1 cellular context compared by ENCODE assay signal in the genomic region with DNA sequence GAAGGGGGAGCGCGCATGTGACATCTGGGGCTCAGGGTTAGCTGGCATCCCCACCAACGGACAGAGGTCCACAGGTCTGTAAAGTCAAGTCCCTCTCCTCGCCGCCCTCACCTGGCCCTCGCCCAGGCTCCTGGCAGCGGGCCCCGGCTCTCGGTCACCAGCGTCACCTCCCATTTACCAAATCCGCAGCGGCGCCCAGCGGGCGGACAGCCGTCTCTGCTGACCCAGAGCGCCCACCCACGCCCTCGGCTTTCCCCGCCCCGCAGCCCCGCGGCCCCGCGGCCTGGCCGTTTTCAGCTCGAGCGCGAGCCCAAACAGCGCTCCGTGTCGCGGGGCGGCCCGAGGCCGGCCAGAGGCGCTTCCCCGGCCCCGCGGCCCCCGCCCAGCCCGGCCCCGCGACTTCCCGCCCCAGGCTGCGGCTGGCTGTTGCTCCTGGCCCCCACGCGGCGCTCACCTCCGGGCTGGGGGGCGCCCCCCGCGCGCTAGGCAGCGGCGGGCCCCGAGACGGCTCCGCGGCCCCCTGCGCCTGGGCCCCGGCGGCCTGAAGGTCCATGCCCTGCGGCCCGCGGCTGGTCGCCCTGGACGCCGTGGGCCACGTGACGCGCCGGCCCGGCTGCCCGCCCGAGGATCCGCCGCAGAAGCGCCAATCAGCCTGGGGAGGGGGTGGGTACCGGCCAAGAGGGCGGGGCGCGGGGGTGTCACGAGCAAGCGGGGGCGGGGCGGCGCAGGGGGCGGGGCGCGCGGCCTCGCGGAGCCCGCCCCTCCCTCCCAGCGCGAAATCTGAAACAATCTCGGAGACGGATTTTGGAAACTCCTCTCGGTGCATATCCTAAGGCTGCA.
TF ChIP-seq lines count a peak whose summit lies in the region.

Gene COPRS (minus strand): TSS at position 598 of the 840 bp plus-strand sequence. CDS start 45 bp downstream, at position 553.

TF ChIP-seq in GM12878, 131 proteins besides CTCF, POLR2A, EP300 and RAD21 (continued from another document):
- TF ChIP-seq PRDM15 (CRISPR knock-in tag; IDR thresholded peaks at IDR 0.05) (no peak), PAX5 (IDR thresholded peaks at IDR 0.05; ENCODE audit: borderline replicate concordance, low read depth, low read length) (no peak), ATF3 (IDR thresholded peaks at IDR 0.05; ENCODE audit: borderline replicate concordance, extremely low read depth, low read depth, low read length) (peak; percentile 61; the same call in 1 of the 2 replicates), NR2C2 (IDR thresholded peaks at IDR 0.05; ENCODE audit: borderline replicate concordance, control insufficient read depth, insufficient read length, low read depth) (no peak), NR2F1 (conservative IDR thresholded peaks at IDR 0.05) (peak; percentile 57; the same call in 1 of the 2 replicates), BHLHE40 (IDR thresholded peaks at IDR 0.05; ENCODE audit: borderline replicate concordance in 1 of 2, low read depth in 2 of 2, low read length in 1 of 2) (peak in 1 of 2 experiments; percentile 81; a peak in 2 of 4 replicates), PBX3 (IDR thresholded peaks at IDR 0.05; ENCODE audit: insufficient replicate concordance, low read depth, low read length) (peak; percentile 57), SMARCA5 (IDR thresholded peaks at IDR 0.05) (0 out of 2 replicates have a peak, but pooled peaks have one; percentile 43)
- TF ChIP-seq, protein P1, sequence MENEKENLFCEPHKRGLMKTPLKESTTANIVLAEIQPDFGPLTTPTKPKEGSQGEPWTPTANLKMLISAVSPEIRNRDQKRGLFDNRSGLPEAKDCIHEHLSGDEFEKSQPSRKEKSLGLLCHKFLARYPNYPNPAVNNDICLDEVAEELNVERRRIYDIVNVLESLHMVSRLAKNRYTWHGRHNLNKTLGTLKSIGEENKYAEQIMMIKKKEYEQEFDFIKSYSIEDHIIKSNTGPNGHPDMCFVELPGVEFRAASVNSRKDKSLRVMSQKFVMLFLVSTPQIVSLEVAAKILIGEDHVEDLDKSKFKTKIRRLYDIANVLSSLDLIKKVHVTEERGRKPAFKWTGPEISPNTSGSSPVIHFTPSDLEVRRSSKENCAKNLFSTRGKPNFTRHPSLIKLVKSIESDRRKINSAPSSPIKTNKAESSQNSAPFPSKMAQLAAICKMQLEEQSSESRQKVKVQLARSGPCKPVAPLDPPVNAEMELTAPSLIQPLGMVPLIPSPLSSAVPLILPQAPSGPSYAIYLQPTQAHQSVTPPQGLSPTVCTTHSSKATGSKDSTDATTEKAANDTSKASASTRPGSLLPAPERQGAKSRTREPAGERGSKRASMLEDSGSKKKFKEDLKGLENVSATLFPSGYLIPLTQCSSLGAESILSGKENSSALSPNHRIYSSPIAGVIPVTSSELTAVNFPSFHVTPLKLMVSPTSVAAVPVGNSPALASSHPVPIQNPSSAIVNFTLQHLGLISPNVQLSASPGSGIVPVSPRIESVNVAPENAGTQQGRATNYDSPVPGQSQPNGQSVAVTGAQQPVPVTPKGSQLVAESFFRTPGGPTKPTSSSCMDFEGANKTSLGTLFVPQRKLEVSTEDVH (IDR thresholded peaks at IDR 0.05; ENCODE audit: low read depth, partially characterized antibody): no peak
- TF ChIP-seq, protein P2, sequence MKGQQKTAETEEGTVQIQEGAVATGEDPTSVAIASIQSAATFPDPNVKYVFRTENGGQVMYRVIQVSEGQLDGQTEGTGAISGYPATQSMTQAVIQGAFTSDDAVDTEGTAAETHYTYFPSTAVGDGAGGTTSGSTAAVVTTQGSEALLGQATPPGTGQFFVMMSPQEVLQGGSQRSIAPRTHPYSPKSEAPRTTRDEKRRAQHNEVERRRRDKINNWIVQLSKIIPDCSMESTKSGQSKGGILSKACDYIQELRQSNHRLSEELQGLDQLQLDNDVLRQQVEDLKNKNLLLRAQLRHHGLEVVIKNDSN (IDR thresholded peaks at IDR 0.05; ENCODE audit: borderline replicate concordance, extremely low read length, insufficient read depth, low read depth, low read length): peak; percentile 93
- TF ChIP-seq, protein P3, sequence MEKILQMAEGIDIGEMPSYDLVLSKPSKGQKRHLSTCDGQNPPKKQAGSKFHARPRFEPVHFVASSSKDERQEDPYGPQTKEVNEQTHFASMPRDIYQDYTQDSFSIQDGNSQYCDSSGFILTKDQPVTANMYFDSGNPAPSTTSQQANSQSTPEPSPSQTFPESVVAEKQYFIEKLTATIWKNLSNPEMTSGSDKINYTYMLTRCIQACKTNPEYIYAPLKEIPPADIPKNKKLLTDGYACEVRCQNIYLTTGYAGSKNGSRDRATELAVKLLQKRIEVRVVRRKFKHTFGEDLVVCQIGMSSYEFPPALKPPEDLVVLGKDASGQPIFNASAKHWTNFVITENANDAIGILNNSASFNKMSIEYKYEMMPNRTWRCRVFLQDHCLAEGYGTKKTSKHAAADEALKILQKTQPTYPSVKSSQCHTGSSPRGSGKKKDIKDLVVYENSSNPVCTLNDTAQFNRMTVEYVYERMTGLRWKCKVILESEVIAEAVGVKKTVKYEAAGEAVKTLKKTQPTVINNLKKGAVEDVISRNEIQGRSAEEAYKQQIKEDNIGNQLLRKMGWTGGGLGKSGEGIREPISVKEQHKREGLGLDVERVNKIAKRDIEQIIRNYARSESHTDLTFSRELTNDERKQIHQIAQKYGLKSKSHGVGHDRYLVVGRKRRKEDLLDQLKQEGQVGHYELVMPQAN (conservative IDR thresholded peaks at IDR 0.05): peak; percentile 67
- TF ChIP-seq, protein P4, sequence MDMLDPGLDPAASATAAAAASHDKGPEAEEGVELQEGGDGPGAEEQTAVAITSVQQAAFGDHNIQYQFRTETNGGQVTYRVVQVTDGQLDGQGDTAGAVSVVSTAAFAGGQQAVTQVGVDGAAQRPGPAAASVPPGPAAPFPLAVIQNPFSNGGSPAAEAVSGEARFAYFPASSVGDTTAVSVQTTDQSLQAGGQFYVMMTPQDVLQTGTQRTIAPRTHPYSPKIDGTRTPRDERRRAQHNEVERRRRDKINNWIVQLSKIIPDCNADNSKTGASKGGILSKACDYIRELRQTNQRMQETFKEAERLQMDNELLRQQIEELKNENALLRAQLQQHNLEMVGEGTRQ (IDR thresholded peaks at IDR 0.05; ENCODE audit: borderline replicate concordance, low read depth, low read length): peak; percentile 54
- TF ChIP-seq, protein P5, sequence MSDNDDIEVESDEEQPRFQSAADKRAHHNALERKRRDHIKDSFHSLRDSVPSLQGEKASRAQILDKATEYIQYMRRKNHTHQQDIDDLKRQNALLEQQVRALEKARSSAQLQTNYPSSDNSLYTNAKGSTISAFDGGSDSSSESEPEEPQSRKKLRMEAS (IDR thresholded peaks at IDR 0.05; ENCODE audit: low read depth, low read length): peak; percentile 81
TF ChIP-seq in GM12878: peak in this region for 13.
